Comparison of ENCODE assay signal across 22 cellular contexts in genomic region chr14:24895243-24895583, GRCh38.
DNase-seq lines count a peak whose midpoint lies in the region; FAIRE-seq and TF ChIP-seq lines count a peak whose summit lies in the region.
"Had no signal": no experiment of that assay in that cellular context is flagged by ENCODE, and none has a peak within 500 bp of the region (broad histone marks: within the 10 kb centered on the region; RNA-seq: fewer than 3 reads in every experiment).

No MANE protein-coding gene starts in this region.

- no peak overlapping the region for H2AFZ ChIP-seq in smooth muscle cell (ENCODE audit: low read depth)

- H3F3A ChIP-seq in smooth muscle cell (ENCODE audit: low read depth): no peaks in the 10 kb centered on the region

- H3K4me1 ChIP-seq in left ventricle myocardium inferior: peaks cover 74% of the 10 kb centered on the region
- peaks cover 13% of the 10 kb centered on the region for H3K4me1 ChIP-seq in smooth muscle cell (ENCODE audit: low read depth)
- H3K4me1 ChIP-seq: HAP-1 had no signal

- no peak overlapping the region for H3K9ac ChIP-seq in smooth muscle cell (ENCODE audit: low read depth)

- intact Hi-C loops in left ventricle myocardium inferior (cut with micrococcal nuclease): no loop called here

- no peak for TF ChIP-seq CTCF in astrocyte of the cerebellum (IDR thresholded peaks at IDR 0.05; ENCODE audit: low read depth, low read length, missing control alignments)
- TF ChIP-seq CTCF in left ventricle myocardium inferior (IDR thresholded peaks at IDR 0.05; ENCODE audit: borderline replicate concordance): no peak
- no peak for TF ChIP-seq CTCF in smooth muscle cell (IDR thresholded peaks at IDR 0.05; ENCODE audit: borderline replicate concordance, insufficient read depth, poor library complexity, severe bottlenecking)
- no peak for TF ChIP-seq CTCF in GM10266 (IDR thresholded peaks at IDR 0.05; ENCODE audit: control insufficient read depth, insufficient read depth, low read depth, missing control alignments)

- H3K27me3 ChIP-seq in left ventricle myocardium inferior (ENCODE audit: low read depth) (no peaks in the 10 kb centered on the region), smooth muscle cell (ENCODE audit: low read depth) (no peaks in the 10 kb centered on the region)
- H3K27me3 ChIP-seq: sigmoid colon had no signal

- DNase-seq in HTR-8/SVneo (ENCODE audit: insufficient read length, low spot score): no peak
- DNase-seq in astrocyte of the cerebellum (ENCODE audit: low read depth): peak; percentile 24
- no peak for DNase-seq in left ventricle myocardium inferior
- no peak for DNase-seq in smooth muscle cell (lab: John Stamatoyannopoulos, UW; ENCODE audit: unreplicated experiment)
- no peak for DNase-seq in dedifferentiated amniotic fluid mesenchymal stem cell (ENCODE audit: extremely low spot score)
- no peak for DNase-seq in GM10266 (ENCODE audit: extremely low spot score)
- DNase-seq in NCI-H2227 treated with DMSO at 0.1 percent for 48 hours (lab: John Stamatoyannopoulos, UW): no peak
- DNase-seq: activated CD4-positive, alpha-beta T cell treated with anti-CD3 and anti-CD28 coated beads, Interleukin-2, amount 50 U/mL, for 48 hours; activated gamma-delta T cell treated with Interleukin-2 at 50 U/mL for 16 hours; activated T-cell treated with anti-CD3 and anti-CD28 coated beads for 4 hours; amniotic stem cell; CD8-positive, alpha-beta memory T cell; DMS153; GDM1; kidney glomerular epithelial cell; naive B cell; NCI-H1436; NCI-H526; RPMI8226; sigmoid colon had no signal

- H3K4me3 ChIP-seq in astrocyte of the cerebellum (ENCODE audit: low read depth, low read length): no peak overlapping the region
- no peak overlapping the region for H3K4me3 ChIP-seq in left ventricle myocardium inferior
- no peak overlapping the region for H3K4me3 ChIP-seq in smooth muscle cell
- H3K4me3 ChIP-seq: HAP-1, K562, sigmoid colon had no signal

- 39% methylated on average over 4 of the region's 4 CpGs for WGBS in smooth muscle cell (ENCODE audit: low lambda C conversion rate)

- H3K36me3 ChIP-seq in left ventricle myocardium inferior: peaks cover 7% of the 10 kb centered on the region
- peaks cover 6% of the 10 kb centered on the region for H3K36me3 ChIP-seq in smooth muscle cell (ENCODE audit: low read depth)
- H3K36me3 ChIP-seq: HAP-1, sigmoid colon had no signal

- peaks cover 85% of the 10 kb centered on the region for H3K79me2 ChIP-seq in smooth muscle cell (ENCODE audit: low read depth)

- H3K27ac ChIP-seq in left ventricle myocardium inferior (replicated peaks): peak overlapping the region; percentile 62
- H3K27ac ChIP-seq in smooth muscle cell (ENCODE audit: low read depth): peak overlapping the region; percentile 34
- H3K27ac ChIP-seq: sigmoid colon had no signal

- peak overlapping the region; percentile 3 for H3K4me2 ChIP-seq in smooth muscle cell

- peaks cover 75% of the 10 kb centered on the region for H4K20me1 ChIP-seq in smooth muscle cell (ENCODE audit: low read depth)

- FAIRE-seq in HTR-8/SVneo (lab: Jason Lieb, UNC): peak; percentile 16
- FAIRE-seq: K562 had no signal

- in situ Hi-C loops in astrocyte of the cerebellum (cut with HindIII; ENCODE audit: low sequenced_read_pairs): no loop called here

- H3K9me3 ChIP-seq in left ventricle myocardium inferior (replicated peaks): peaks cover 12% of the 10 kb centered on the region
- peaks cover 7% of the 10 kb centered on the region for H3K9me3 ChIP-seq in smooth muscle cell (replicated peaks; ENCODE audit: low read depth)
- H3K9me3 ChIP-seq: HAP-1 had no signal
